ENCODE assay signal across 34 cellular contexts in genomic region chr13:103694471-103694870, GRCh38.
"Had no signal": no experiment of that assay in that cellular context is flagged by ENCODE, and none has a peak within 500 bp of the region (broad histone marks: within the 10 kb centered on the region; RNA-seq: fewer than 3 reads in every experiment).

No MANE protein-coding gene starts in this region.

- H3K36me3 ChIP-seq: ascending aorta, cardiac muscle cell, colonic mucosa, esophagus squamous epithelium, pancreas, prostate gland, sigmoid colon, stomach, thyroid gland, upper lobe of left lung, vagina, WERI-Rb-1 had no signal

- DNase-seq: activated CD4-positive, alpha-beta memory T cell treated with anti-CD3 and anti-CD28 coated beads for 36 hours; activated CD4-positive, alpha-beta T cell treated with anti-CD3 and anti-CD28 coated beads, Interleukin-2, amount 10 ng/mL, durations not matched to agents 24 days and 14 days; activated CD4-positive, CD25-positive, alpha-beta regulatory T cell treated with anti-CD3 and anti-CD28 coated beads, Interleukin-2, amount 50 U/mL, for 72 hours; activated CD8-positive, alpha-beta memory T cell treated with anti-CD3 and anti-CD28 coated beads, Interleukin-2, amount 50 U/mL, for 4 hours; activated gamma-delta T cell; activated naive CD4-positive, alpha-beta T cell treated with anti-CD3 and anti-CD28 coated beads, Interleukin-2, amount 10 ng/mL, durations not matched to agents 7 days and 5 days; activated naive CD8-positive, alpha-beta T cell treated with anti-CD3 and anti-CD28 coated beads, Interleukin-2, amount 10 ng/mL, durations not matched to agents 7 days and 5 days; activated T-cell treated with anti-CD3 and anti-CD28 coated beads, Interleukin-2, amount 50 U/mL, for 1 hour; cerebellar nuclear complex; colonic mucosa; effector CD8-positive, alpha-beta T cell; esophagus squamous epithelium; kidney; midbrain; naive thymus-derived CD4-positive, alpha-beta T cell; retina; sigmoid colon; stimulated activated CD4-positive, alpha-beta T cell treated with anti-CD3 and anti-CD28 coated beads, Interleukin-1b, Interleukin-23, amount 100 ng/mL, for 48 hours; stimulated activated CD4-positive, alpha-beta T cell treated with anti-CD3 and anti-CD28 coated beads, Interleukin-4, amount 100 ng/mL, for 4 hours; stimulated activated CD8-positive, alpha-beta memory T cell treated with anti-CD3 and anti-CD28 coated beads, Interleukin-4, amount 100 ng/mL, for 48 hours; stimulated activated naive B cell treated with anti-CD40 and anti-IgM and Interleukin-4, amounts not matched to agents 10 μg/mL and 1 μg/mL and 100 μg/mL, for 72 hours; stomach; T1000; thyroid gland; upper lobe of left lung; WERI-Rb-1 had no signal

- H3K4me3 ChIP-seq: ascending aorta, cardiac muscle cell, colonic mucosa, esophagus squamous epithelium, pancreas, prostate gland, sigmoid colon, smooth muscle cell, stomach, thyroid gland, upper lobe of left lung, vagina had no signal

- ATAC-seq: naive thymus-derived CD4-positive, alpha-beta T cell; pancreas; stimulated activated naive B cell treated with anti-CD40 and anti-IgM and Interleukin-4, amounts not matched to agents 10 μg/mL and 1 μg/mL and 100 μg/mL, for 72 hours had no signal

- H3K27ac ChIP-seq: ascending aorta, cardiac muscle cell, colonic mucosa, epithelial cell of prostate, esophagus squamous epithelium, pancreas, prostate gland, sigmoid colon, stomach, thyroid gland, upper lobe of left lung, vagina, WERI-Rb-1 had no signal

- H3K4me2 ChIP-seq: smooth muscle cell had no signal

- FAIRE-seq: endometrium, kidney, pancreas had no signal

- H3K4me1 ChIP-seq: ascending aorta, colonic mucosa, esophagus squamous epithelium, pancreas, prostate gland, sigmoid colon, stomach, thyroid gland, upper lobe of left lung, vagina had no signal

- H3K9me3 ChIP-seq: ascending aorta, colonic mucosa, esophagus squamous epithelium, pancreas, prostate gland, sigmoid colon, stomach, thyroid gland, upper lobe of left lung, vagina had no signal

- H3K27me3 ChIP-seq: ascending aorta, cardiac muscle cell, colonic mucosa, esophagus squamous epithelium, pancreas, sigmoid colon, stomach, thyroid gland, upper lobe of left lung, vagina had no signal
